Comparison of ENCODE assay signal across 22 cellular contexts in the genomic region with DNA sequence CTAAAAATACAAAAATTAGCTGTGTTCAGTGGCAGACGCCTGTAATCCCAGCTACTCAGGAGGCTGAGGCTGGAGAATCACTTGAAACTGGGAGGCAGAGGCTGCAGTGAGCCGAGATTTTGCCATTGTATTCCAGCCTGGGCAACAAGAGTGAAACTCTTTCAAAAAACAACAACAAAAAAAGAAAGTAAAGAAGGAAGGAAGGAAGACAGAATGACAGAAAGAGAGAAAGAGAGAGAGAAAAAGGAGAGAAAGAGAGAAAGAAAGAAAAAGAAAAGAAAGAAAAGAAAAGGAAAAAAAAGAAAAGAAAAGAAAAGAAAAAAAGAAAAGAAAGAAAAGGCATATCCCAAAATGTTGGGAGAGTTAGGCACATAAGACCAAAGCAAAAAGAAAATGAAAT.
DNase-seq lines count a peak whose midpoint lies in the region; ATAC-seq, FAIRE-seq and TF ChIP-seq lines count a peak whose summit lies in the region.
"Had no signal": no experiment of that assay in that cellular context is flagged by ENCODE, and none has a peak within 500 bp of the region (broad histone marks: within the 10 kb centered on the region; RNA-seq: fewer than 3 reads in every experiment).

No MANE protein-coding gene starts in this region.

- H3K9ac ChIP-seq in SU-DHL-6 (ENCODE audit: low read length) (no peak overlapping the region), K562 (ENCODE audit: insufficient read depth in 1 of 2, low read depth in 2 of 2, low read length in 2 of 2) (no peak overlapping the region)
- H3K9ac ChIP-seq: BLaER1 had no signal

- H3K27me3 ChIP-seq in breast epithelium (no peaks in the 10 kb centered on the region), SU-DHL-6 (ENCODE audit: low read length) (no peaks in the 10 kb centered on the region), K562 (ENCODE audit: control insufficient read depth in 2 of 2, insufficient read depth in 2 of 2, low read length in 2 of 2) (no peaks in the 10 kb centered on the region)
- H3K27me3 ChIP-seq: BE2C, BLaER1 had no signal

- POLR2A ChIA-PET in MCF 10A (lab: Yijun Ruan, JAX), result interaction anchor here (0.7 kb wide), 1 partner anchor 534 kb away, joined by 3 read pairs; no protein-coding TSS in a partner anchor
- POLR2A ChIA-PET in K562 (lab: Yijun Ruan, JAX), result no interaction called here

- no peaks in the 10 kb centered on the region for H3F3A ChIP-seq in SU-DHL-6 (ENCODE audit: insufficient read depth)

- no peak overlapping the region for H3K4me3 Mint-ChIP-seq in MCF 10A (ENCODE audit: unreplicated experiment)
- H3K4me3 Mint-ChIP-seq: CD14-positive monocyte; CD4-positive, CD25-positive, alpha-beta regulatory T cell; CD8-positive, alpha-beta T cell had no signal

- CTCF ChIA-PET in MCF 10A (lab: Yijun Ruan, JAX), result no interaction called here
- CTCF ChIA-PET in K562 (lab: Yijun Ruan, JAX; ENCODE audit: low intra/inter-chr PET ratio), result no interaction called here

- no peak for TF ChIP-seq CTCF in MCF 10A (IDR thresholded peaks at IDR 0.05; ENCODE audit: unreplicated experiment)
- no peak for TF ChIP-seq CTCF in breast epithelium (IDR thresholded peaks at IDR 0.05)
- no peak for TF ChIP-seq CTCF in SU-DHL-6 (IDR thresholded peaks at IDR 0.05; ENCODE audit: insufficient read depth, low read length, poor library complexity, severe bottlenecking)
- TF ChIP-seq CTCF in K562 (IDR thresholded peaks at IDR 0.05 in 2 of 3, conservative IDR thresholded peaks at IDR 0.05 in 1 of 3; ENCODE audit: insufficient read depth in 2 of 3, low read depth in 1 of 3, low read length in 3 of 3), result no peak

- H4K20me1 ChIP-seq in SU-DHL-6 (ENCODE audit: low read depth, low read length), result no peaks in the 10 kb centered on the region
- no peaks in the 10 kb centered on the region for H4K20me1 ChIP-seq in K562 (replicated peaks; ENCODE audit: control insufficient read depth, insufficient read depth, low read length)
- H4K20me1 ChIP-seq: BLaER1 had no signal

- DNase-seq in MCF 10A (ENCODE audit: unreplicated experiment), result no peak
- DNase-seq in breast epithelium (ENCODE audit: low spot score in 2 of 2), result no peak
- no peak for DNase-seq in K562 (ENCODE audit: extremely low read depth in 1 of 4, low spot score in 3 of 4)
- no peak for DNase-seq in NCI-H1930 (lab: John Stamatoyannopoulos, UW)
- DNase-seq: 8988T; ACHN; BE2C; C1 segment of cervical spinal cord; Caco-2; Calu3; CD4-positive, CD25-positive, alpha-beta regulatory T cell; CD8-positive, alpha-beta T cell; DMS79 treated with DMSO at 0.1 percent for 48 hours; GF-D8 had no signal

- H3K9me1 ChIP-seq in K562 (ENCODE audit: control insufficient read depth, insufficient read depth, low read length), result no peaks in the 10 kb centered on the region

- no peaks in the 10 kb centered on the region for H3K9me2 ChIP-seq in SU-DHL-6 (replicated peaks; ENCODE audit: insufficient read depth, low read length)

- no peak overlapping the region for H3K27ac ChIP-seq in breast epithelium
- H3K27ac ChIP-seq in SU-DHL-6 (ENCODE audit: low read depth, low read length), result no peak overlapping the region
- H3K27ac ChIP-seq in K562 (ENCODE audit: extremely low read depth, low read depth, low read length), result no peak overlapping the region
- H3K27ac ChIP-seq: BLaER1 had no signal

- no peaks in the 10 kb centered on the region for H3K36me3 Mint-ChIP-seq in MCF 10A (ENCODE audit: insufficient read depth, unreplicated experiment)
- H3K36me3 Mint-ChIP-seq: CD14-positive monocyte; CD4-positive, CD25-positive, alpha-beta regulatory T cell; CD8-positive, alpha-beta T cell had no signal

- in situ Hi-C loops in K562 (cut with MboI), result no loop called here

- H3K79me2 ChIP-seq in SU-DHL-6 (ENCODE audit: insufficient read depth, low read length) (no peaks in the 10 kb centered on the region), K562 (ENCODE audit: control insufficient read depth, insufficient read depth, low read length) (no peaks in the 10 kb centered on the region)

- H3K9me3 Mint-ChIP-seq in MCF 10A (ENCODE audit: unreplicated experiment), result no peaks in the 10 kb centered on the region

- 7% methylated on average over 2 of the region's 2 CpGs for WGBS in K562 (ENCODE audit: insufficient coverage, low coverage, missing lambda C conversion rate)

- BruUV-seq in MCF 10A (replicated peaks; lab: Mats Ljungman, UMichigan), result no TSS peak
- BruUV-seq in K562 (replicated peaks; lab: Mats Ljungman, UMichigan), result no TSS peak

- H3K4me2 ChIP-seq in SU-DHL-6 (ENCODE audit: low read depth, low read length, poor library complexity, severe bottlenecking) (no peak overlapping the region), K562 (ENCODE audit: insufficient read depth, low read length) (no peak overlapping the region)
- H3K4me2 ChIP-seq: BLaER1 had no signal

- H2AFZ ChIP-seq in SU-DHL-6 (ENCODE audit: low read depth, low read length, severe bottlenecking) (peak overlapping the region; percentile 54), K562 (ENCODE audit: low read depth, low read length) (no peak overlapping the region)

- H3K27me3 Mint-ChIP-seq in MCF 10A (ENCODE audit: insufficient read depth, unreplicated experiment), result no peaks in the 10 kb centered on the region
- H3K27me3 Mint-ChIP-seq: CD4-positive, CD25-positive, alpha-beta regulatory T cell had no signal

- TF ChIP-seq RAD21 in K562 (CRISPR knock-in tag; conservative IDR thresholded peaks at IDR 0.05 in 1 of 2, IDR thresholded peaks at IDR 0.05 in 1 of 2), result no peak

- H3K9me3 ChIP-seq in breast epithelium (no peaks in the 10 kb centered on the region), SU-DHL-6 (ENCODE audit: insufficient read depth, low read length) (peaks cover 4% of the 10 kb centered on the region; the same call in 1 of the 2 replicates), K562 (replicated peaks; ENCODE audit: control insufficient read depth, insufficient read depth, low read depth, low read length) (no peaks in the 10 kb centered on the region)
- H3K9me3 ChIP-seq: BE2C, BLaER1 had no signal

- no peak overlapping the region for H3K4me3 ChIP-seq in breast epithelium
- H3K4me3 ChIP-seq in SU-DHL-6 (ENCODE audit: insufficient read depth, low read length, poor library complexity, severe bottlenecking), result no peak overlapping the region
- H3K4me3 ChIP-seq in K562, result no peak overlapping the region
- H3K4me3 ChIP-seq: BLaER1 had no signal

- H3K4me1 Mint-ChIP-seq in MCF 10A (ENCODE audit: insufficient read depth, unreplicated experiment), result no peaks in the 10 kb centered on the region
- H3K4me1 Mint-ChIP-seq: CD14-positive monocyte; CD4-positive, CD25-positive, alpha-beta regulatory T cell had no signal

- peak overlapping the region; percentile 39 for H3K27ac Mint-ChIP-seq in MCF 10A (ENCODE audit: low read depth, unreplicated experiment)
- H3K27ac Mint-ChIP-seq: CD14-positive monocyte; CD4-positive, CD25-positive, alpha-beta regulatory T cell; CD8-positive, alpha-beta T cell had no signal

- ATAC-seq in K562, result no peak
- no peak for ATAC-seq in GM18907 (IDR thresholded peaks at IDR 0.05; ENCODE audit: unreplicated experiment)
- ATAC-seq: CD8-positive, alpha-beta T cell had no signal

- H3K4me1 ChIP-seq in breast epithelium (no peaks in the 10 kb centered on the region), K562 (replicated peaks in 1 of 2; ENCODE audit: control insufficient read depth in 2 of 2, insufficient read depth in 2 of 2, low read length in 2 of 2) (no peaks in the 10 kb centered on the region)
- H3K4me1 ChIP-seq: BLaER1, Caco-2 had no signal

- TF ChIP-seq EP300 in K562 (IDR thresholded peaks at IDR 0.05; ENCODE audit: low read length), result no peak

- H3K36me3 ChIP-seq in breast epithelium, result no peaks in the 10 kb centered on the region
- no peaks in the 10 kb centered on the region for H3K36me3 ChIP-seq in SU-DHL-6 (ENCODE audit: low read length)
- no peaks in the 10 kb centered on the region for H3K36me3 ChIP-seq in K562 (ENCODE audit: control insufficient read depth, insufficient read depth, low read length)
- H3K36me3 ChIP-seq: BE2C, BLaER1 had no signal

- TF ChIP-seq POLR2A in breast epithelium (IDR thresholded peaks at IDR 0.05) (no peak), K562 (conservative IDR thresholded peaks at IDR 0.05) (no peak)

- no peak for FAIRE-seq in K562 (lab: Jason Lieb, UNC)
- FAIRE-seq: A204.1, D721Med, G401.6, GM12891 had no signal

- intact Hi-C loops in MCF 10A (cut with micrococcal nuclease), result no loop called here
- intact Hi-C loops in breast epithelium (cut with DNase I; ENCODE audit: low total_unique reads), result no loop called here
- intact Hi-C loops in K562 (cut with micrococcal nuclease), result no loop called here

TF ChIP-seq in K562, 482 proteins besides CTCF, POLR2A, EP300 and RAD21:
- TF ChIP-seq, protein P1, sequence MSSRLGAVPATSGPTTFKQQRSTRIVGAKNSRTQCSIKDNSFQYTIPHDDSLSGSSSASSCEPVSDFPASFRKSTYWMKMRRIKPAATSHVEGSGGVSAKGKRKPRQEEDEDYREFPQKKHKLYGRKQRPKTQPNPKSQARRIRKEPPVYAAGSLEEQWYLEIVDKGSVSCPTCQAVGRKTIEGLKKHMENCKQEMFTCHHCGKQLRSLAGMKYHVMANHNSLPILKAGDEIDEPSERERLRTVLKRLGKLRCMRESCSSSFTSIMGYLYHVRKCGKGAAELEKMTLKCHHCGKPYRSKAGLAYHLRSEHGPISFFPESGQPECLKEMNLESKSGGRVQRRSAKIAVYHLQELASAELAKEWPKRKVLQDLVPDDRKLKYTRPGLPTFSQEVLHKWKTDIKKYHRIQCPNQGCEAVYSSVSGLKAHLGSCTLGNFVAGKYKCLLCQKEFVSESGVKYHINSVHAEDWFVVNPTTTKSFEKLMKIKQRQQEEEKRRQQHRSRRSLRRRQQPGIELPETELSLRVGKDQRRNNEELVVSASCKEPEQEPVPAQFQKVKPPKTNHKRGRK (tag; IDR thresholded peaks at IDR 0.05), result peak; percentile 59; the same call in 1 of the 2 replicates
- no peak for TF ChIP-seq ZFP91 (CRISPR knock-in tag; IDR thresholded peaks at IDR 0.05)
